Comparison of ENCODE assay signal across 20 cellular contexts in genomic region chr4:155039162-155039561, GRCh38.
"Had no signal": no experiment of that assay in that cellular context is flagged by ENCODE, and none has a peak within 500 bp of the region (broad histone marks: within the 10 kb centered on the region; RNA-seq: fewer than 3 reads in every experiment).

No MANE protein-coding gene starts in this region.

- H3K27me3 ChIP-seq: esophagus muscularis mucosa, gastrocnemius medialis, left lung had no signal

- H3K27ac ChIP-seq: coronary artery, dorsolateral prefrontal cortex, esophagus muscularis mucosa, gastrocnemius medialis, heart right ventricle, left lung, lower lobe of right lung had no signal

- H3K36me3 ChIP-seq: esophagus muscularis mucosa, gastrocnemius medialis, heart right ventricle, left lung, lower lobe of right lung had no signal

- H3K4me1 ChIP-seq: esophagus muscularis mucosa, gastrocnemius medialis, heart right ventricle, left lung, lower lobe of right lung had no signal

- DNase-seq: dermis blood vessel endothelial cell; dorsolateral prefrontal cortex; effector CD4-positive, alpha-beta T cell; effector memory CD4-positive, alpha-beta T cell; foreskin melanocyte; gastrocnemius medialis; glutamatergic neuron; head of caudate nucleus; heart right ventricle; hippocampal formation; left cardiac atrium; left lung; left ventricle myocardium superior; lower lobe of right lung; mesenchymal stem cell; naive B cell; naive thymus-derived CD8-positive, alpha-beta T cell had no signal

- H3K9me3 ChIP-seq: esophagus muscularis mucosa, gastrocnemius medialis, heart right ventricle, lower lobe of right lung, mucosa of descending colon had no signal

- H3K4me3 ChIP-seq: coronary artery, dorsolateral prefrontal cortex, esophagus muscularis mucosa, gastrocnemius medialis, heart right ventricle, left lung, lower lobe of right lung, mucosa of descending colon had no signal

- ATAC-seq: gastrocnemius medialis; heart right ventricle; left cardiac atrium; left lung; left ventricle myocardium superior; lower lobe of right lung; naive thymus-derived CD8-positive, alpha-beta T cell had no signal
